ENCODE assay signal across 7 cellular contexts in the genomic region with DNA sequence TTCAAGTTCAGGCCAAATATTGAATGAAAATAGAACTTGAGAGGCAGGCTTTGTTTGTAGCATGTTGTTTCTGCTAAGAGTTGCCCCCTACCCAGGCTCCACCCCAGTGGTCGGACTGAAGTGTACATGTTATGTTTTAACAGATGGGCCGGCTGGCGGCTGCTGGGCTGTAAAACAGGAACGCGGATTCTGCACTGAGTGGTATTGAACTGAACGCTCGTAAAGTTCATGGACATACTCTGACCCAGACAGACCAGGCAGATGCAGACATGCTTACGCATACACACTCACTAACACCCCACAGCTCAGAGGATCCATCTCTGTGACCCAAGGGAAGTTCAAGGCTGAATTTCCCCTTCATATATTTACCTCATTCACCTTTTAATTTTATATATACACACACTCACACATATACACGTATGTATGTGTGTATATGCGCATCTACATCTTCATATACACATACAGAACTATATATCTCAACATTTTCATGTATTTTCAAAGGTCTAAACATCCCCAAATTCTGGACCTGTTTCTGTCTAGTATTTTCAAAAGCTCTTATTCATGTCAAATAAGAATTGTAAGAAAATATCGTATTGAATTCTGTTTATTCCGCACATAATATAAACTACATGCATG. TPM values are rescaled to one million over a fixed set of nuclear protein-coding genes. Genes with fewer than 3 reads are reported as not detected.
A peak's percentile ranks its signal among the peaks of the same experiment; 100 is the strongest.
DNase-seq lines count a peak whose midpoint lies in the region; ATAC-seq and TF ChIP-seq lines count a peak whose summit lies in the region.

No MANE protein-coding gene starts in this region.

- DNase-seq in NCI-H524 (lab: John Stamatoyannopoulos, UW), result peak; percentile 53 to 77
- no peak for DNase-seq in GOT3 (lab: John Stamatoyannopoulos, UW)
- no peak for DNase-seq in AG20443 (ENCODE audit: low spot score)
- DNase-seq in NCI-H2029 treated with DMSO at 0.1 percent for 48 hours (lab: John Stamatoyannopoulos, UW), result no peak

- H3K27me3 Mint-ChIP-seq in brain, result peaks cover 28% of the 10 kb centered on the region

- peak overlapping the region; percentile 89 to 98 for H3K9ac ChIP-seq in mucosa of rectum (ENCODE audit: low read depth in 1 of 2, low read length in 2 of 2)

- peaks cover 0 to 2% of the 10 kb centered on the region in 2 donors for H3K27me3 ChIP-seq in mucosa of rectum (ENCODE audit: control insufficient read depth in 2 of 2, insufficient read depth in 2 of 2, low read length in 2 of 2)

- peak overlapping the region; percentile 89 to 95 for H3K4me3 ChIP-seq in mucosa of rectum (ENCODE audit: low read length in 2 of 2)

- peak overlapping the region; percentile 88 to 94 (median 92) for H3K4me3 Mint-ChIP-seq in brain

- H3K27ac Mint-ChIP-seq in brain, result peak overlapping the region in 4 of 5 experiments; percentile 10 to 89 (median 68)

- ATAC-seq in GM18861 (IDR thresholded peaks at IDR 0.05; ENCODE audit: unreplicated experiment), result peak; percentile 23

- H3K9me3 Mint-ChIP-seq in brain, result no peaks in the 10 kb centered on the region

- TF ChIP-seq CTCF in brain (conservative IDR thresholded peaks at IDR 0.05), result no peak

- no peaks in the 10 kb centered on the region for H3K36me3 ChIP-seq in mucosa of rectum (ENCODE audit: control insufficient read depth in 2 of 2, insufficient read depth in 2 of 2, low read length in 2 of 2)

- peaks cover 53% of the 10 kb centered on the region for H3K4me1 Mint-ChIP-seq in brain

- no peaks in the 10 kb centered on the region for H3K9me3 ChIP-seq in mucosa of rectum (ENCODE audit: control insufficient read depth in 2 of 2, low read length in 2 of 2)

- peaks cover 11% of the 10 kb centered on the region in 2 donors for H3K4me1 ChIP-seq in mucosa of rectum (ENCODE audit: control insufficient read depth in 2 of 2, insufficient read depth in 2 of 2, low read length in 2 of 2)

- peak overlapping the region; percentile 95 to 96 for H3K27ac ChIP-seq in mucosa of rectum (ENCODE audit: low read depth in 2 of 2, low read length in 2 of 2)

- no peaks in the 10 kb centered on the region for H3K36me3 Mint-ChIP-seq in brain

RNA-seq across cellular contexts. Expression of a gene that starts 1.4 kb away (rescaled TPM):
- 6.4 TPM for polyA plus RNA-seq in brain (ENCODE audit: insufficient read depth, low read depth, low replicate concordance)

RNA-seq across cellular contexts. Expression of a gene that starts 44.4 kb away (rescaled TPM):
- 2.8 TPM for polyA plus RNA-seq in brain (ENCODE audit: insufficient read depth, low read depth, low replicate concordance)

Comparison
In these comparisons a context has a peak if more than half of its experiments do, and no peak if none do; other contexts are left out.
1. DNase-seq: peak in NCI-H524 (2 of 2); none in GOT3 (single experiment), AG20443 (single experiment) and NCI-H2029 treated with DMSO at 0.1 percent for 48 hours (single experiment).